8 cellular contexts compared by ENCODE assay signal in the genomic region with DNA sequence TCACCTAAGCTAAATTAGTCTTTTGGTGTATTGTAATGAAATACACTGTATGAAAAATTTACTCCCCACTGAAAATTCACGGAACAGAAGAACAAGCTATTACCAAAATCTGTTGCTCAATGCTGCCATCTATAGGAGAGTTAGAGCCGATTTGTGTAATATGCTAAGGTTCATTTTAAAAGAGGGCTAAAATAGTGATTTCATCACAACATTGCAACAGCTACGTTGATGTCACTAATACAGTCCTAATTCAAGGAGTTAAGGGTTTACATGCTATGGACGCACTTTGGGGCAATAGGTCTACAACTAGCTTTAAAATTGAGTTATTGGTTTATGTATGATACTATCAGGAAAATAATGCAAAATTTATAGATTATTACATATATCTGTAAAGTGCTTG. TPM values are rescaled to one million over a fixed set of nuclear protein-coding genes. Genes with fewer than 3 reads are reported as not detected.
DNase-seq lines count a peak whose midpoint lies in the region; ATAC-seq and TF ChIP-seq lines count a peak whose summit lies in the region.

No MANE protein-coding gene starts in this region.

- H3K9ac ChIP-seq in Loucy (ENCODE audit: low read depth, low read length, poor library complexity, severe bottlenecking), result no peak overlapping the region
- no peak overlapping the region for H3K9ac ChIP-seq in endocrine pancreas (ENCODE audit: control insufficient read depth, insufficient read depth, low read length)

- H3K4me1 Mint-ChIP-seq in neural crest cell, result peaks cover 17% of the 10 kb centered on the region

- no peaks in the 10 kb centered on the region for H3K9me2 ChIP-seq in Loucy (replicated peaks; ENCODE audit: low read depth, low read length)

- DNase-seq in GDM1 (lab: John Stamatoyannopoulos, UW) (peak; percentile 27), RKO (ENCODE audit: low spot score) (peak; percentile 83), neural crest cell (ENCODE audit: low read depth, low spot score) (no peak)
- DNase-seq in activated CD8-positive, alpha-beta memory T cell treated with anti-CD3 and anti-CD28 coated beads, Interleukin-2, amount 50 U/mL, for 4 hours, result no peak

- no peak overlapping the region for H3K27ac Mint-ChIP-seq in neural crest cell (ENCODE audit: unreplicated experiment)

- H3K4me3 Mint-ChIP-seq in neural crest cell, result peak overlapping the region; percentile 32

- no peak overlapping the region for H3K4me3 ChIP-seq in Loucy (ENCODE audit: low read length, poor library complexity, severe bottlenecking)
- H3K4me3 ChIP-seq in endocrine pancreas (ENCODE audit: control insufficient read depth, insufficient read depth, low read length), result peak overlapping the region; percentile 85

- no peaks in the 10 kb centered on the region for H3K36me3 Mint-ChIP-seq in neural crest cell (ENCODE audit: low read depth)

- H4K20me1 ChIP-seq in Loucy (ENCODE audit: insufficient read depth, low read length, poor library complexity, severe bottlenecking), result no peaks in the 10 kb centered on the region

- H3K27me3 ChIP-seq in Loucy (ENCODE audit: insufficient read depth, low read length, poor library complexity, severe bottlenecking) (no peaks in the 10 kb centered on the region), endocrine pancreas (ENCODE audit: control insufficient read depth, insufficient read depth, low read length) (no peaks in the 10 kb centered on the region)

- no peak overlapping the region for H3K4me2 ChIP-seq in Loucy (ENCODE audit: low read depth, low read length, poor library complexity, severe bottlenecking)

- no peaks in the 10 kb centered on the region for H3K79me2 ChIP-seq in Loucy (ENCODE audit: insufficient read depth, low read length)

- TF ChIP-seq CTCF in Loucy (conservative IDR thresholded peaks at IDR 0.05; ENCODE audit: low read length) (peak; percentile 83), neural crest cell (conservative IDR thresholded peaks at IDR 0.05) (peak; percentile 87)

- H3F3A ChIP-seq in Loucy (ENCODE audit: low read depth), result no peaks in the 10 kb centered on the region

- H3K4me1 ChIP-seq in Loucy (ENCODE audit: insufficient read depth, low read length, poor library complexity, severe bottlenecking), result peaks cover 22% of the 10 kb centered on the region
- peaks cover 8% of the 10 kb centered on the region for H3K4me1 ChIP-seq in endocrine pancreas (ENCODE audit: control insufficient read depth, insufficient read depth, low read length)

- H3K36me3 ChIP-seq in Loucy (ENCODE audit: insufficient read depth, low read length) (no peaks in the 10 kb centered on the region), endocrine pancreas (ENCODE audit: control insufficient read depth, insufficient read depth, low read length) (no peaks in the 10 kb centered on the region)

- H3K9me3 ChIP-seq in Loucy (ENCODE audit: insufficient read depth, low read depth, low read length), result no peaks in the 10 kb centered on the region
- H3K9me3 ChIP-seq in endocrine pancreas (ENCODE audit: control insufficient read depth, low read length), result no peaks in the 10 kb centered on the region

- peaks cover 18% of the 10 kb centered on the region for H3K27me3 Mint-ChIP-seq in neural crest cell (ENCODE audit: low read depth)

- no peaks in the 10 kb centered on the region for H3K9me3 Mint-ChIP-seq in neural crest cell

- ATAC-seq in GM19467 (IDR thresholded peaks at IDR 0.05; ENCODE audit: unreplicated experiment) (no peak), HG03039 (IDR thresholded peaks at IDR 0.05; ENCODE audit: unreplicated experiment) (no peak)

- no peak overlapping the region for H2AFZ ChIP-seq in Loucy (ENCODE audit: low read length)

RNA-seq across cellular contexts. Expression of a gene that starts 3.0 kb away (rescaled TPM):
- total RNA-seq in neural crest cell, result 14.8 and 15.1 TPM in 2 replicates

RNA-seq across cellular contexts. Expression of a gene that starts 33.3 kb away (rescaled TPM):
- total RNA-seq in neural crest cell, result 34.3 and 39.7 TPM in 2 replicates

Comparison
In these comparisons a context has a peak if more than half of its experiments do, and no peak if none do; other contexts are left out.
1. DNase-seq: peak in GDM1 (single experiment) and RKO (single experiment); none in neural crest cell (single experiment) and activated CD8-positive, alpha-beta memory T cell treated with anti-CD3 and anti-CD28 coated beads, Interleukin-2, amount 50 U/mL, for 4 hours (single experiment).